Comparison of ENCODE assay signal across 8 cellular contexts in the genomic region with DNA sequence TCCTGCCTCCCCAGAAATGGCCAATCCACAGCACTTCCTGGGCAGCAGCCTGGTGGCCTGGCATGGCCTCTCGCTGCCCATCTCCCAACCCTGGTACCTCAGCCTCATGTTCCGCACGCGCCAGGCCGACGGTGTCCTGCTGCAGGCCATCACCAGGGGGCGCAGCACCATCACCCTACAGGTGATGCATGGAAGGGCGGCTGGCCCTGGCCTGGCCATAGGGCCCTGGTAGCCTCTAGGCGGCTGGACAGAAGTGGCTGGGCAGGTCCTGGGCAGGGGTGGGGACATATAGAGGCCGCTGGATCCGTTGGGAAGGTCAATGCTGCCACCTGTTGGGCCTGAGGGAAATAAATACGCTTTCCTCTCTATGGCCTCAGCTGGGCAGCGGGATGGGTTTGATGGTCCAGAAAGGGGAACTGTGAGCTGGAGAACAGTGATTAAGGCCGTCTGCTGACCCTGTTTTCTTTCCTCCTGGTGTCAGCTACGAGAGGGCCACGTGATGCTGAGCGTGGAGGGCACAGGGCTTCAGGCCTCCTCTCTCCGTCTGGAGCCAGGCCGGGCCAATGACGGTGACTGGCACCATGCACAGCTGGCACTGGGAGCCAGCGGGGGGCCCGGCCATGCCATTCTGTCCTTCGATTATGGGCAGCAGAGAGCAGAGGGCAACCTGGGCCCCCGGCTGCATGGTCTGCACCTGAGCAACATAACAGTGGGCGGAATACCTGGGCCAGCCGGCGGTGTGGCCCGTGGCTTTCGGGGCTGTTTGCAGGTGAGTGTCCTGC.
DNase-seq lines count a peak whose midpoint lies in the region; ATAC-seq and TF ChIP-seq lines count a peak whose summit lies in the region.

No MANE protein-coding gene starts in this region.

- CTCF ChIA-PET in GM10248 (lab: Yijun Ruan, JAX) = interaction anchor here (0.7 to 8.2 kb wide), 12 partner anchors 10 to 269 kb away, joined by 3 to 76 read pairs (median 6); a partner anchor contains a TSS

- TF ChIP-seq CTCF in GM10248 (IDR thresholded peaks at IDR 0.05; ENCODE audit: control extremely low read depth, extremely low read depth, low read depth, missing control alignments) = peak; percentile 89

- ATAC-seq in HG02623 (IDR thresholded peaks at IDR 0.05; ENCODE audit: unreplicated experiment) = peak; percentile 58
- ATAC-seq in GM18520 (IDR thresholded peaks at IDR 0.05; ENCODE audit: unreplicated experiment) = no peak

- POLR2A ChIA-PET in GM10248 (lab: Yijun Ruan, JAX) = no interaction called here

- peak; percentile 85 for DNase-seq in GM10248 (ENCODE audit: extremely low spot score)
- peak; percentile 88 for DNase-seq in NCI-H526 treated with DMSO at 0.1 percent for 48 hours (lab: John Stamatoyannopoulos, UW)
- DNase-seq in activated CD8-positive, alpha-beta memory T cell treated with anti-CD3 and anti-CD28 coated beads for 1 hour (ENCODE audit: extremely low read depth in 1 of 2, low read depth in 1 of 2) = peak; percentile 31 to 65
- peak; percentile 66 for DNase-seq in effector CD8-positive, alpha-beta T cell (lab: John Stamatoyannopoulos, UW)
- DNase-seq in medulla oblongata (ENCODE audit: extremely low spot score) = peak; percentile 95
- DNase-seq in stimulated activated CD8-positive, alpha-beta memory T cell treated with anti-CD3 and anti-CD28 coated beads, Interleukin-15, amount 100 ng/mL, for 4 hours (ENCODE audit: low read depth in 2 of 2) = peak; percentile 29 to 42

Comparison
In these comparisons a context has a peak if more than half of its experiments do, and no peak if none do; other contexts are left out.
1. DNase-seq: peak in every context shown above with its lines; median percentile 95 in medulla oblongata; 88 in NCI-H526 treated with DMSO at 0.1 percent for 48 hours; 85 in GM10248; 66 in effector CD8-positive, alpha-beta T cell; 48 in activated CD8-positive, alpha-beta memory T cell treated with anti-CD3 and anti-CD28 coated beads for 1 hour; 36 in stimulated activated CD8-positive, alpha-beta memory T cell treated with anti-CD3 and anti-CD28 coated beads, Interleukin-15, amount 100 ng/mL, for 4 hours.